In genomic region chr6:30764490-30765043, GRCh38 we compare ENCODE assay signal across 6 cellular contexts. TPM values are rescaled to one million over a fixed set of nuclear protein-coding genes. Genes with fewer than 3 reads are reported as not detected.
DNase-seq lines count a peak whose midpoint lies in the region; ATAC-seq, FAIRE-seq and TF ChIP-seq lines count a peak whose summit lies in the region.
"Not testable (repeated sequence)": the region's sequence is repeated elsewhere in the genome, so short reads cannot be mapped to it uniquely, and the experiment has no call there.

No MANE protein-coding gene starts in this region.

- H3K36me3 Mint-ChIP-seq in activated naive CD4-positive, alpha-beta T cell treated with anti-CD3 and anti-CD28 coated beads, Interleukin-2, amount 50 U/mL, for 24 hours: not testable (repeated sequence)

- not testable (repeated sequence) for TF ChIP-seq RAD21 in HepG2 (CRISPR knock-in tag; IDR thresholded peaks at IDR 0.05)

- not testable (repeated sequence) for H3K9me2 ChIP-seq in PC-3 (replicated peaks; ENCODE audit: low read length)

- TF ChIP-seq EP300 in HepG2 (IDR thresholded peaks at IDR 0.05; ENCODE audit: low read depth in 2 of 2, low read length in 2 of 2); HepG2 (CRISPR knock-in tag; IDR thresholded peaks at IDR 0.05; ENCODE audit: borderline replicate concordance): not testable (repeated sequence)

- not testable (repeated sequence) for H3K4me3 ChIP-seq in BLaER1 treated with 17β-estradiol and CSF1 and Interleukin-3, amounts not matched to agents 10 nM and 100 nM; PC-3 (ENCODE audit: low read length); HepG2 (replicated peaks in 1 of 3; ENCODE audit: insufficient read depth in 1 of 3, low read depth in 2 of 3, low read length in 3 of 3); trophoblast cell (ENCODE audit: low read depth, low read length)
- H3K4me3 ChIP-seq in endocrine pancreas (ENCODE audit: control insufficient read depth, insufficient read depth, low read length): peak overlapping the region; percentile 19

- intact Hi-C loops in PC-3 (cut with micrococcal nuclease): not testable (repeated sequence)
- intact Hi-C loops in HepG2 (cut with micrococcal nuclease; ENCODE audit: unreplicated experiment): loop anchor here (1.0 kb wide), 2 partner anchors 20 to 63 kb away; partner anchors contain the start of gene IER3

- H4K20me1 ChIP-seq in BLaER1 treated with 17β-estradiol and CSF1 and Interleukin-3, amounts not matched to agents 10 nM and 100 nM; PC-3 (ENCODE audit: low read length); HepG2 (ENCODE audit: insufficient read depth, low read length): not testable (repeated sequence)

- peak overlapping the region; percentile 19 for H2BK12ac ChIP-seq in trophoblast cell (ENCODE audit: low read length)

- H3K9me3 ChIP-seq in BLaER1 treated with 17β-estradiol and CSF1 and Interleukin-3, amounts not matched to agents 10 nM and 100 nM (replicated peaks in 1 of 11): peaks cover 3 to 18% (median 12%) of the 10 kb centered on the region in 11 experiments; a peak in 16 of 22 replicates
- not testable (repeated sequence) for H3K9me3 ChIP-seq in PC-3 (ENCODE audit: low read length); endocrine pancreas (ENCODE audit: control insufficient read depth, low read length); HepG2 (ENCODE audit: low read length); trophoblast cell (ENCODE audit: insufficient read depth, low read depth, low read length)

- peak overlapping the region; percentile 76 for H2BK120ac ChIP-seq in trophoblast cell (ENCODE audit: insufficient read depth, low read length, poor library complexity)

- not testable (repeated sequence) for H4K8ac ChIP-seq in trophoblast cell (ENCODE audit: low read depth, low read length)

- H3K79me2 ChIP-seq in PC-3 (ENCODE audit: low read length); HepG2 (ENCODE audit: insufficient read depth, low read length); trophoblast cell (ENCODE audit: control insufficient read depth, insufficient read depth, low read length, poor library complexity): not testable (repeated sequence)

- not testable (repeated sequence) for TF ChIP-seq POLR2A in HepG2 (IDR thresholded peaks at IDR 0.05; ENCODE audit: insufficient read depth in 1 of 2, low read depth in 2 of 2, low read length in 2 of 2)

- not testable (repeated sequence) for H4K12ac ChIP-seq in trophoblast cell (ENCODE audit: low read depth, low read length)

- BruUV-seq in PC-3 (replicated peaks; lab: Mats Ljungman, UMichigan): not testable (repeated sequence)
- BruUV-seq in HepG2 (replicated peaks; lab: Mats Ljungman, UMichigan): TSS peak; percentile 86

- H3K9me3 Mint-ChIP-seq in activated naive CD4-positive, alpha-beta T cell treated with anti-CD3 and anti-CD28 coated beads, Interleukin-2, amount 50 U/mL, for 24 hours: not testable (repeated sequence)

- H3K9ac ChIP-seq in BLaER1 treated with 17β-estradiol and CSF1 and Interleukin-3, amounts not matched to agents 10 nM and 100 nM: peak overlapping the region in 6 of 11 experiments; percentile 5 to 31 (median 24); a peak in 4 of 22 replicates
- H3K9ac ChIP-seq in PC-3 (ENCODE audit: low read length); endocrine pancreas (ENCODE audit: control insufficient read depth, insufficient read depth, low read length); trophoblast cell (ENCODE audit: low read length): not testable (repeated sequence)
- H3K9ac ChIP-seq in HepG2 (ENCODE audit: insufficient read depth, low read depth, low read length): peak overlapping the region; percentile 87

- not testable (repeated sequence) for FAIRE-seq in HepG2 (lab: Jason Lieb, UNC)

- not testable (repeated sequence) for H2AK5ac ChIP-seq in trophoblast cell (ENCODE audit: low read length)

- peaks cover 39 to 94% (median 61%) of the 10 kb centered on the region in 10 experiments for H3K4me1 ChIP-seq in BLaER1 treated with 17β-estradiol and CSF1 and Interleukin-3, amounts not matched to agents 10 nM and 100 nM
- H3K4me1 ChIP-seq in PC-3 (ENCODE audit: insufficient read depth, low read length): peaks cover 28% of the 10 kb centered on the region
- H3K4me1 ChIP-seq in endocrine pancreas (ENCODE audit: control insufficient read depth, insufficient read depth, low read length): not testable (repeated sequence)
- peaks cover 100% of the 10 kb centered on the region for H3K4me1 ChIP-seq in HepG2 (ENCODE audit: insufficient read depth, low read length)
- peaks cover 47 to 58% of the 10 kb centered on the region in 2 experiments for H3K4me1 ChIP-seq in trophoblast cell (ENCODE audit: control insufficient read depth in 1 of 2, insufficient read depth in 2 of 2, low read length in 2 of 2)

- peaks cover 56% of the 10 kb centered on the region for H3K4me1 Mint-ChIP-seq in activated naive CD4-positive, alpha-beta T cell treated with anti-CD3 and anti-CD28 coated beads, Interleukin-2, amount 50 U/mL, for 24 hours

- peak overlapping the region; percentile 42 for H3K14ac ChIP-seq in trophoblast cell (ENCODE audit: low read length)

- H3K79me1 ChIP-seq in trophoblast cell (ENCODE audit: low read length): peaks cover 68% of the 10 kb centered on the region

- POLR2A ChIA-PET in PC-3 (lab: Charles Lee; ENCODE audit: unreplicated experiment) (interaction anchor here (0.7 to 0.9 kb wide), 2 partner anchors 12 to 70 kb away, joined by 3 to 5 read pairs; no protein-coding TSS in a partner anchor), HepG2 (lab: Yijun Ruan, JAX) (interaction anchor here (0.8 to 11.8 kb wide), 28 partner anchors 8 to 149 kb away, joined by 3 to 414 read pairs (median 6); partner anchors contain the start of genes DHX16, FLOT1, IER3 and MDC1)

- H3K18ac ChIP-seq in trophoblast cell (ENCODE audit: low read length): not testable (repeated sequence)

- peak overlapping the region in 9 of 11 experiments; percentile 16 to 66 (median 48); a peak in 11 of 22 replicates for H3K27ac ChIP-seq in BLaER1 treated with 17β-estradiol and CSF1 and Interleukin-3, amounts not matched to agents 10 nM and 100 nM
- H3K27ac ChIP-seq in PC-3 (ENCODE audit: low read length): 0 out of 2 replicates have a peak overlapping the region, but pooled peaks have one; percentile 3
- H3K27ac ChIP-seq in HepG2 (ENCODE audit: extremely low read length, insufficient read depth, low read length): peak overlapping the region; percentile 98
- peak overlapping the region; percentile 100 for H3K27ac ChIP-seq in trophoblast cell (ENCODE audit: low read depth, low read length)

- not testable (repeated sequence) for DNase-seq in PC-3; HepG2 (ENCODE audit: low spot score); trophoblast cell

- not testable (repeated sequence) for H3K4ac ChIP-seq in trophoblast cell (ENCODE audit: low read depth, low read length)

- not testable (repeated sequence) for H3K27me3 Mint-ChIP-seq in activated naive CD4-positive, alpha-beta T cell treated with anti-CD3 and anti-CD28 coated beads, Interleukin-2, amount 50 U/mL, for 24 hours

- H3F3A ChIP-seq in PC-3 (ENCODE audit: low read length, unreplicated experiment): not testable (repeated sequence)

- TF ChIP-seq CTCF in PC-3 (conservative IDR thresholded peaks at IDR 0.05; ENCODE audit: low read depth, low read length); HepG2 (CRISPR knock-in tag; IDR thresholded peaks at IDR 0.05): not testable (repeated sequence)

- not testable (repeated sequence) for H3K36me3 ChIP-seq in BLaER1 treated with 17β-estradiol and CSF1 and Interleukin-3, amounts not matched to agents 10 nM and 100 nM; PC-3 (ENCODE audit: low read depth, low read length); endocrine pancreas (ENCODE audit: control insufficient read depth, insufficient read depth, low read length); HepG2 (replicated peaks in 1 of 2; ENCODE audit: control insufficient read depth in 1 of 2, insufficient read depth in 2 of 2, low read length in 2 of 2); trophoblast cell (ENCODE audit: control insufficient read depth in 1 of 2, insufficient read depth in 2 of 2, low read length in 2 of 2)

- H3K4me3 Mint-ChIP-seq in activated naive CD4-positive, alpha-beta T cell treated with anti-CD3 and anti-CD28 coated beads, Interleukin-2, amount 50 U/mL, for 24 hours: not testable (repeated sequence)

- H2AFZ ChIP-seq in PC-3 (ENCODE audit: low read length): peak overlapping the region; percentile 49; the same call in 1 of the 2 replicates
- not testable (repeated sequence) for H2AFZ ChIP-seq in HepG2 (ENCODE audit: low read length); trophoblast cell (ENCODE audit: insufficient read depth, low read length, poor library complexity)

- H3K27ac Mint-ChIP-seq in activated naive CD4-positive, alpha-beta T cell treated with anti-CD3 and anti-CD28 coated beads, Interleukin-2, amount 50 U/mL, for 24 hours: peak overlapping the region; percentile 78

- not testable (repeated sequence) for H3K27me3 ChIP-seq in BLaER1 treated with 17β-estradiol and CSF1 and Interleukin-3, amounts not matched to agents 10 nM and 100 nM; PC-3 (ENCODE audit: low read length); endocrine pancreas (ENCODE audit: control insufficient read depth, insufficient read depth, low read length); HepG2 (ENCODE audit: control insufficient read depth in 1 of 2, insufficient read depth in 2 of 2, low read length in 2 of 2); trophoblast cell (ENCODE audit: insufficient read depth, low read length)

- not testable (repeated sequence) for H3K23ac ChIP-seq in trophoblast cell (ENCODE audit: low read length)

- WGBS in HepG2 (ENCODE audit: low lambda C conversion rate): 30% methylated on average over 13 of the region's 13 CpGs
- WGBS in trophoblast cell (ENCODE audit: extremely low coverage, insufficient coverage, insufficient read length): no CpG with 5 or more reads among the region's 13 CpGs

- peak overlapping the region; percentile 79 for H2BK5ac ChIP-seq in trophoblast cell (ENCODE audit: low read depth, low read length, poor library complexity)

- not testable (repeated sequence) for ATAC-seq in PC-3, HepG2

- peak overlapping the region; percentile 19 to 65 (median 45); a peak in 18 of 22 replicates for H3K4me2 ChIP-seq in BLaER1 treated with 17β-estradiol and CSF1 and Interleukin-3, amounts not matched to agents 10 nM and 100 nM
- H3K4me2 ChIP-seq in PC-3 (ENCODE audit: low read length); trophoblast cell (ENCODE audit: low read length): not testable (repeated sequence)
- H3K4me2 ChIP-seq in HepG2 (ENCODE audit: low read depth, low read length): peak overlapping the region; percentile 85

- in situ Hi-C loops in HepG2 (cut with HindIII; ENCODE audit: extremely low pct_ligation_motif_present, low pct_unique_long_range_greater_than_20kb): not testable (repeated sequence)

- CTCF ChIA-PET in PC-3 (lab: Charles Lee): not testable (repeated sequence)
- CTCF ChIA-PET in HepG2 (lab: Yijun Ruan, JAX; ENCODE audit: low intra/inter-chr PET ratio, low total read pairs): interaction anchor here (1.1 kb wide), 1 partner anchor 64 kb away, joined by 3 read pairs; no protein-coding TSS in a partner anchor

- peak overlapping the region; percentile 76 for H4K91ac ChIP-seq in trophoblast cell (ENCODE audit: low read depth, low read length)

RNA-seq across cellular contexts. Expression of gene IER3, which starts 20.2 kb away (rescaled TPM):
- total RNA-seq in PC-3 (2014; rRNA removed): 1,173 and 1,198 TPM in 2 replicates
- 28.7 and 51.1 TPM in 2 replicates for total RNA-seq in HepG2 (2016; rRNA removed; fragmentation: Illumina TruSeq; extraction: Trizol)
- total RNA-seq in HepG2 (2016; cell fraction: cytosol; rRNA removed; fragmentation: Illumina TruSeq; extraction: Trizol; ENCODE audit: low read depth): 83.5 and 89.8 TPM in 2 replicates
- total RNA-seq in HepG2 (2016; cell fraction: insoluble cytoplasmic fraction; rRNA removed; fragmentation: Illumina TruSeq; extraction: Trizol): 25.7 and 52.1 TPM in 2 replicates
- total RNA-seq in HepG2 (2016; cell fraction: membrane; rRNA removed; fragmentation: Illumina TruSeq; extraction: Trizol): 91.3 and 101 TPM in 2 replicates
- total RNA-seq in HepG2 (2016; cell fraction: nucleus; rRNA removed; fragmentation: Illumina TruSeq; extraction: Trizol): 33.1 and 34.2 TPM in 2 replicates
- 131 and 151 TPM in 2 replicates for polyA plus RNA-seq in HepG2 (2011; rRNA removed)
- polyA plus RNA-seq in HepG2 (2011; cell fraction: cytosol; rRNA removed): 117 TPM in 2 replicates
- polyA plus RNA-seq in HepG2 (2011; cell fraction: nucleus; rRNA removed): 111 and 130 TPM in 2 replicates
- 130 and 313 TPM in 2 replicates for polyA plus RNA-seq in HepG2 (2012)
- polyA plus RNA-seq in HepG2 (2016; cell fraction: cytosol; fragmentation: Illumina TruSeq; extraction: Trizol; ENCODE audit: low read depth): 21.8 and 24.4 TPM in 2 replicates
- 28.6 and 30.4 TPM in 2 replicates for polyA plus RNA-seq in HepG2 (2016; cell fraction: insoluble cytoplasmic fraction; fragmentation: Illumina TruSeq; extraction: Trizol; ENCODE audit: low read depth)
- polyA plus RNA-seq in HepG2 (2016; cell fraction: membrane; fragmentation: Illumina TruSeq; extraction: Trizol; ENCODE audit: low read depth): 23.7 and 25.1 TPM in 2 replicates
- polyA plus RNA-seq in HepG2 (2016; cell fraction: nucleus; fragmentation: Illumina TruSeq; extraction: Trizol; ENCODE audit: insufficient read depth, low read depth): 72.1 and 79.6 TPM in 2 replicates
- 19.0 and 307 TPM in 2 replicates for polyA minus RNA-seq in HepG2 (2011; rRNA and poly(A)+ RNA removed; ENCODE audit: low replicate concordance)
- polyA minus RNA-seq in HepG2 (2011; cell fraction: cytosol; rRNA and poly(A)+ RNA removed): 213 and 378 TPM in 2 replicates
- 95.2 and 99.7 TPM in 2 replicates for polyA minus RNA-seq in HepG2 (2011; cell fraction: nucleus; rRNA and poly(A)+ RNA removed)
- polyA plus RNA-seq in trophoblast cell (2013): 366 and 374 TPM in 2 replicates

RNA-seq across cellular contexts. Expression of gene FLOT1, which starts 22.1 kb away (rescaled TPM):
- total RNA-seq in PC-3 (2014; rRNA removed): 305 and 401 TPM in 2 replicates
- 77.8 and 82.3 TPM in 2 replicates for total RNA-seq in HepG2 (2016; rRNA removed; fragmentation: Illumina TruSeq; extraction: Trizol)
- total RNA-seq in HepG2 (2016; cell fraction: cytosol; rRNA removed; fragmentation: Illumina TruSeq; extraction: Trizol; ENCODE audit: low read depth): 113 and 115 TPM in 2 replicates
- total RNA-seq in HepG2 (2016; cell fraction: insoluble cytoplasmic fraction; rRNA removed; fragmentation: Illumina TruSeq; extraction: Trizol): 72.3 and 79.6 TPM in 2 replicates
- total RNA-seq in HepG2 (2016; cell fraction: membrane; rRNA removed; fragmentation: Illumina TruSeq; extraction: Trizol): 145 and 152 TPM in 2 replicates
- total RNA-seq in HepG2 (2016; cell fraction: nucleus; rRNA removed; fragmentation: Illumina TruSeq; extraction: Trizol): 43.2 and 49.0 TPM in 2 replicates
- polyA plus RNA-seq in HepG2 (2011; rRNA removed): 130 and 150 TPM in 2 replicates
- 126 and 128 TPM in 2 replicates for polyA plus RNA-seq in HepG2 (2011; cell fraction: cytosol; rRNA removed)
- 139 and 173 TPM in 2 replicates for polyA plus RNA-seq in HepG2 (2011; cell fraction: nucleus; rRNA removed)
- polyA plus RNA-seq in HepG2 (2012): 119 and 142 TPM in 2 replicates
- polyA plus RNA-seq in HepG2 (2016; cell fraction: cytosol; fragmentation: Illumina TruSeq; extraction: Trizol; ENCODE audit: low read depth): 217 and 220 TPM in 2 replicates
- polyA plus RNA-seq in HepG2 (2016; cell fraction: insoluble cytoplasmic fraction; fragmentation: Illumina TruSeq; extraction: Trizol; ENCODE audit: low read depth): 116 and 125 TPM in 2 replicates
- polyA plus RNA-seq in HepG2 (2016; cell fraction: membrane; fragmentation: Illumina TruSeq; extraction: Trizol; ENCODE audit: low read depth): 219 and 220 TPM in 2 replicates
- 146 and 154 TPM in 2 replicates for polyA plus RNA-seq in HepG2 (2016; cell fraction: nucleus; fragmentation: Illumina TruSeq; extraction: Trizol; ENCODE audit: insufficient read depth, low read depth)
- 102 and 133 TPM in 2 replicates for polyA minus RNA-seq in HepG2 (2011; rRNA and poly(A)+ RNA removed; ENCODE audit: low replicate concordance)
- 49.8 and 51.9 TPM in 2 replicates for polyA minus RNA-seq in HepG2 (2011; cell fraction: cytosol; rRNA and poly(A)+ RNA removed)
- 34.5 and 57.3 TPM in 2 replicates for polyA minus RNA-seq in HepG2 (2011; cell fraction: nucleus; rRNA and poly(A)+ RNA removed)
- polyA plus RNA-seq in trophoblast cell (2013): 66.9 and 72.1 TPM in 2 replicates

RNA-seq across cellular contexts. Expression of gene TUBB, which starts 44.4 kb away (rescaled TPM):
- total RNA-seq in PC-3 (2014; rRNA removed) (1,245 and 1,398 TPM in 2 replicates), HepG2 (2016; rRNA removed; fragmentation: Illumina TruSeq; extraction: Trizol) (911 and 1,275 TPM in 2 replicates)
- total RNA-seq in HepG2 (2016; cell fraction: cytosol; rRNA removed; fragmentation: Illumina TruSeq; extraction: Trizol; ENCODE audit: low read depth): 241 and 250 TPM in 2 replicates
- total RNA-seq in HepG2 (2016; cell fraction: insoluble cytoplasmic fraction; rRNA removed; fragmentation: Illumina TruSeq; extraction: Trizol): 892 and 1,275 TPM in 2 replicates
- 542 and 545 TPM in 2 replicates for total RNA-seq in HepG2 (2016; cell fraction: membrane; rRNA removed; fragmentation: Illumina TruSeq; extraction: Trizol)
- 386 and 402 TPM in 2 replicates for total RNA-seq in HepG2 (2016; cell fraction: nucleus; rRNA removed; fragmentation: Illumina TruSeq; extraction: Trizol)
- polyA plus RNA-seq in HepG2 (2011; rRNA removed): 980 and 1,163 TPM in 2 replicates
- polyA plus RNA-seq in HepG2 (2011; cell fraction: cytosol; rRNA removed): 853 and 1,099 TPM in 2 replicates
- polyA plus RNA-seq in HepG2 (2011; cell fraction: nucleus; rRNA removed): 241 and 246 TPM in 2 replicates
- polyA plus RNA-seq in HepG2 (2012): 478 and 597 TPM in 2 replicates
- polyA plus RNA-seq in HepG2 (2016; cell fraction: cytosol; fragmentation: Illumina TruSeq; extraction: Trizol; ENCODE audit: low read depth): 300 and 321 TPM in 2 replicates
- polyA plus RNA-seq in HepG2 (2016; cell fraction: insoluble cytoplasmic fraction; fragmentation: Illumina TruSeq; extraction: Trizol; ENCODE audit: low read depth): 2,019 and 2,085 TPM in 2 replicates
- polyA plus RNA-seq in HepG2 (2016; cell fraction: membrane; fragmentation: Illumina TruSeq; extraction: Trizol; ENCODE audit: low read depth): 586 and 657 TPM in 2 replicates
- 686 and 716 TPM in 2 replicates for polyA plus RNA-seq in HepG2 (2016; cell fraction: nucleus; fragmentation: Illumina TruSeq; extraction: Trizol; ENCODE audit: insufficient read depth, low read depth)
- 1,833 and 2,373 TPM in 2 replicates for polyA minus RNA-seq in HepG2 (2011; rRNA and poly(A)+ RNA removed; ENCODE audit: low replicate concordance)
- polyA minus RNA-seq in HepG2 (2011; cell fraction: cytosol; rRNA and poly(A)+ RNA removed): 412 and 479 TPM in 2 replicates
- 105 and 134 TPM in 2 replicates for polyA minus RNA-seq in HepG2 (2011; cell fraction: nucleus; rRNA and poly(A)+ RNA removed)
- polyA plus RNA-seq in trophoblast cell (2013): 1,464 and 1,542 TPM in 2 replicates

RNA-seq across cellular contexts. Expression of gene MDC1, which starts 47.5 kb away (rescaled TPM):
- total RNA-seq in PC-3 (2014; rRNA removed) (19.6 and 24.9 TPM in 2 replicates), HepG2 (2016; rRNA removed; fragmentation: Illumina TruSeq; extraction: Trizol) (8.4 and 20.5 TPM in 2 replicates)
- 2.6 TPM in 2 replicates for total RNA-seq in HepG2 (2016; cell fraction: cytosol; rRNA removed; fragmentation: Illumina TruSeq; extraction: Trizol; ENCODE audit: low read depth)
- total RNA-seq in HepG2 (2016; cell fraction: insoluble cytoplasmic fraction; rRNA removed; fragmentation: Illumina TruSeq; extraction: Trizol): 9.0 and 18.7 TPM in 2 replicates
- 7.6 TPM in 2 replicates for total RNA-seq in HepG2 (2016; cell fraction: membrane; rRNA removed; fragmentation: Illumina TruSeq; extraction: Trizol)
- 18.3 and 20.9 TPM in 2 replicates for total RNA-seq in HepG2 (2016; cell fraction: nucleus; rRNA removed; fragmentation: Illumina TruSeq; extraction: Trizol)
- polyA plus RNA-seq in HepG2 (2011; rRNA removed): 11.7 and 14.0 TPM in 2 replicates
- polyA plus RNA-seq in HepG2 (2011; cell fraction: cytosol; rRNA removed): 4.5 and 6.7 TPM in 2 replicates
- 39.8 and 42.9 TPM in 2 replicates for polyA plus RNA-seq in HepG2 (2011; cell fraction: nucleus; rRNA removed)
- 14.2 and 21.0 TPM in 2 replicates for polyA plus RNA-seq in HepG2 (2012)
- polyA plus RNA-seq in HepG2 (2016; cell fraction: cytosol; fragmentation: Illumina TruSeq; extraction: Trizol; ENCODE audit: low read depth): 1.2 and 1.3 TPM in 2 replicates
- 13.9 and 27.7 TPM in 2 replicates for polyA plus RNA-seq in HepG2 (2016; cell fraction: insoluble cytoplasmic fraction; fragmentation: Illumina TruSeq; extraction: Trizol; ENCODE audit: low read depth)
- 2.2 and 3.4 TPM in 2 replicates for polyA plus RNA-seq in HepG2 (2016; cell fraction: membrane; fragmentation: Illumina TruSeq; extraction: Trizol; ENCODE audit: low read depth)
- polyA plus RNA-seq in HepG2 (2016; cell fraction: nucleus; fragmentation: Illumina TruSeq; extraction: Trizol; ENCODE audit: insufficient read depth, low read depth): 66.8 and 94.4 TPM in 2 replicates
- 16.6 and 29.4 TPM in 2 replicates for polyA minus RNA-seq in HepG2 (2011; rRNA and poly(A)+ RNA removed; ENCODE audit: low replicate concordance)
- 8.0 and 10.3 TPM in 2 replicates for polyA minus RNA-seq in HepG2 (2011; cell fraction: cytosol; rRNA and poly(A)+ RNA removed)
- polyA minus RNA-seq in HepG2 (2011; cell fraction: nucleus; rRNA and poly(A)+ RNA removed): 7.6 and 9.1 TPM in 2 replicates
- 29.1 and 32.3 TPM in 2 replicates for polyA plus RNA-seq in trophoblast cell (2013)

Comparison
In these comparisons a context has a peak if more than half of its experiments do, and no peak if none do; other contexts are left out.
1. H3K27ac ChIP-seq: peak in every context shown above with its lines; median percentile 100 in trophoblast cell; 98 in HepG2; 48 in BLaER1 treated with 17β-estradiol and CSF1 and Interleukin-3, amounts not matched to agents 10 nM and 100 nM; 3 in PC-3.
2. RNA of gene IER3, which starts 20.2 kb away (total RNA-seq): 1,173 to 1,198 TPM in PC-3; 25.7 to 101 TPM in HepG2; every median in the first group is over 10 times any median in the second.